ENCODE assay signal across 1 cellular context in genomic region chr2:29042581-29043075, GRCh38.
TF ChIP-seq lines count a peak whose summit lies in the region.

No MANE protein-coding gene starts in this region.

TF ChIP-seq in K562, 482 proteins besides CTCF, POLR2A, EP300 and RAD21 (continued from another document and continues in another):
- TF ChIP-seq, protein P1, sequence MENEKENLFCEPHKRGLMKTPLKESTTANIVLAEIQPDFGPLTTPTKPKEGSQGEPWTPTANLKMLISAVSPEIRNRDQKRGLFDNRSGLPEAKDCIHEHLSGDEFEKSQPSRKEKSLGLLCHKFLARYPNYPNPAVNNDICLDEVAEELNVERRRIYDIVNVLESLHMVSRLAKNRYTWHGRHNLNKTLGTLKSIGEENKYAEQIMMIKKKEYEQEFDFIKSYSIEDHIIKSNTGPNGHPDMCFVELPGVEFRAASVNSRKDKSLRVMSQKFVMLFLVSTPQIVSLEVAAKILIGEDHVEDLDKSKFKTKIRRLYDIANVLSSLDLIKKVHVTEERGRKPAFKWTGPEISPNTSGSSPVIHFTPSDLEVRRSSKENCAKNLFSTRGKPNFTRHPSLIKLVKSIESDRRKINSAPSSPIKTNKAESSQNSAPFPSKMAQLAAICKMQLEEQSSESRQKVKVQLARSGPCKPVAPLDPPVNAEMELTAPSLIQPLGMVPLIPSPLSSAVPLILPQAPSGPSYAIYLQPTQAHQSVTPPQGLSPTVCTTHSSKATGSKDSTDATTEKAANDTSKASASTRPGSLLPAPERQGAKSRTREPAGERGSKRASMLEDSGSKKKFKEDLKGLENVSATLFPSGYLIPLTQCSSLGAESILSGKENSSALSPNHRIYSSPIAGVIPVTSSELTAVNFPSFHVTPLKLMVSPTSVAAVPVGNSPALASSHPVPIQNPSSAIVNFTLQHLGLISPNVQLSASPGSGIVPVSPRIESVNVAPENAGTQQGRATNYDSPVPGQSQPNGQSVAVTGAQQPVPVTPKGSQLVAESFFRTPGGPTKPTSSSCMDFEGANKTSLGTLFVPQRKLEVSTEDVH (IDR thresholded peaks at IDR 0.05; ENCODE audit: low read depth, partially characterized antibody), result no peak
- TF ChIP-seq ZNF175 (CRISPR knock-in tag; IDR thresholded peaks at IDR 0.05; ENCODE audit: low read depth), result peak; percentile 57; the same call in 1 of the 2 replicates
- no peak for TF ChIP-seq FOXO4 (CRISPR knock-in tag; IDR thresholded peaks at IDR 0.05)
- TF ChIP-seq DPF2 (IDR thresholded peaks at IDR 0.05), result 0 out of 2 replicates have a peak, but pooled peaks have one; percentile 30
- TF ChIP-seq STAT5A (IDR thresholded peaks at IDR 0.05; ENCODE audit: borderline replicate concordance, low read length), result no peak
- peak; percentile 75; the same call in 1 of the 2 replicates for TF ChIP-seq CREB3 (tag; conservative IDR thresholded peaks at IDR 0.05; ENCODE audit: low read depth)
- TF ChIP-seq ZNF3 (CRISPR knock-in tag; IDR thresholded peaks at IDR 0.05), result no peak
- TF ChIP-seq ESRRA (IDR thresholded peaks at IDR 0.05; ENCODE audit: borderline replicate concordance, low read depth), result no peak
- TF ChIP-seq ETS1 (conservative IDR thresholded peaks at IDR 0.05; ENCODE audit: control insufficient read depth, low read depth, low read length), result no peak
- 0 out of 2 replicates have a peak, but pooled peaks have one; percentile 39 for TF ChIP-seq ZNF41 (CRISPR knock-in tag; conservative IDR thresholded peaks at IDR 0.05)
- TF ChIP-seq ZNF316 (IDR thresholded peaks at IDR 0.05), result peak; percentile 83
- no peak for TF ChIP-seq CTCFL (IDR thresholded peaks at IDR 0.05; ENCODE audit: borderline replicate concordance, insufficient read depth, low read depth, low read length, poor library complexity, severe bottlenecking)
- peak; percentile 78 for TF ChIP-seq MAFF (IDR thresholded peaks at IDR 0.05; ENCODE audit: low read length)
- no peak for TF ChIP-seq SP2 (IDR thresholded peaks at IDR 0.05; ENCODE audit: extremely low read depth, low read depth, low read length, poor library complexity, severe bottlenecking)
- TF ChIP-seq NFE2 (IDR thresholded peaks at IDR 0.05; ENCODE audit: low read depth), result peak; percentile 90
- no peak for TF ChIP-seq ZNF780A (CRISPR knock-in tag; IDR thresholded peaks at IDR 0.05)
- TF ChIP-seq MEF2D (tag; conservative IDR thresholded peaks at IDR 0.05; ENCODE audit: low read depth), result peak; percentile 49; the same call in 1 of the 2 replicates
- TF ChIP-seq, protein P2, sequence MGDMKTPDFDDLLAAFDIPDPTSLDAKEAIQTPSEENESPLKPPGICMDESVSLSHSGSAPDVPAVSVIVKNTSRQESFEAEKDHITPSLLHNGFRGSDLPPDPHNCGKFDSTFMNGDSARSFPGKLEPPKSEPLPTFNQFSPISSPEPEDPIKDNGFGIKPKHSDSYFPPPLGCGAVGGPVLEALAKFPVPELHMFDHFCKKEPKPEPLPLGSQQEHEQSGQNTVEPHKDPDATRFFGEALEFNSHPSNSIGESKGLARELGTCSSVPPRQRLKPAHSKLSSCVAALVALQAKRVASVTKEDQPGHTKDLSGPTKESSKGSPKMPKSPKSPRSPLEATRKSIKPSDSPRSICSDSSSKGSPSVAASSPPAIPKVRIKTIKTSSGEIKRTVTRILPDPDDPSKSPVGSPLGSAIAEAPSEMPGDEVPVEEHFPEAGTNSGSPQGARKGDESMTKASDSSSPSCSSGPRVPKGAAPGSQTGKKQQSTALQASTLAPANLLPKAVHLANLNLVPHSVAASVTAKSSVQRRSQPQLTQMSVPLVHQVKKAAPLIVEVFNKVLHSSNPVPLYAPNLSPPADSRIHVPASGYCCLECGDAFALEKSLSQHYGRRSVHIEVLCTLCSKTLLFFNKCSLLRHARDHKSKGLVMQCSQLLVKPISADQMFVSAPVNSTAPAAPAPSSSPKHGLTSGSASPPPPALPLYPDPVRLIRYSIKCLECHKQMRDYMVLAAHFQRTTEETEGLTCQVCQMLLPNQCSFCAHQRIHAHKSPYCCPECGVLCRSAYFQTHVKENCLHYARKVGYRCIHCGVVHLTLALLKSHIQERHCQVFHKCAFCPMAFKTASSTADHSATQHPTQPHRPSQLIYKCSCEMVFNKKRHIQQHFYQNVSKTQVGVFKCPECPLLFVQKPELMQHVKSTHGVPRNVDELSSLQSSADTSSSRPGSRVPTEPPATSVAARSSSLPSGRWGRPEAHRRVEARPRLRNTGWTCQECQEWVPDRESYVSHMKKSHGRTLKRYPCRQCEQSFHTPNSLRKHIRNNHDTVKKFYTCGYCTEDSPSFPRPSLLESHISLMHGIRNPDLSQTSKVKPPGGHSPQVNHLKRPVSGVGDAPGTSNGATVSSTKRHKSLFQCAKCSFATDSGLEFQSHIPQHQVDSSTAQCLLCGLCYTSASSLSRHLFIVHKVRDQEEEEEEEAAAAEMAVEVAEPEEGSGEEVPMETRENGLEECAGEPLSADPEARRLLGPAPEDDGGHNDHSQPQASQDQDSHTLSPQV (IDR thresholded peaks at IDR 0.05), result peak; percentile 93
- 0 out of 2 replicates have a peak, but pooled peaks have one; percentile 39 for TF ChIP-seq PTTG1 (tag; IDR thresholded peaks at IDR 0.05; ENCODE audit: low read depth)
- TF ChIP-seq, protein P3, sequence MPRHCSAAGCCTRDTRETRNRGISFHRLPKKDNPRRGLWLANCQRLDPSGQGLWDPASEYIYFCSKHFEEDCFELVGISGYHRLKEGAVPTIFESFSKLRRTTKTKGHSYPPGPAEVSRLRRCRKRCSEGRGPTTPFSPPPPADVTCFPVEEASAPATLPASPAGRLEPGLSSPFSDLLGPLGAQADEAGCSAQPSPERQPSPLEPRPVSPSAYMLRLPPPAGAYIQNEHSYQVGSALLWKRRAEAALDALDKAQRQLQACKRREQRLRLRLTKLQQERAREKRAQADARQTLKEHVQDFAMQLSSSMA (CRISPR knock-in tag; IDR thresholded peaks at IDR 0.05), result no peak
- TF ChIP-seq TEAD1 (CRISPR knock-in tag; IDR thresholded peaks at IDR 0.05), result 0 out of 4 replicates have a peak, but pooled peaks of 1 of the 2 experiments have one; percentile 66
- TF ChIP-seq SMC3 (conservative IDR thresholded peaks at IDR 0.05; ENCODE audit: insufficient read depth, low read depth, low read length), result no peak
- no peak for TF ChIP-seq ZKSCAN3 (CRISPR knock-in tag; IDR thresholded peaks at IDR 0.05)
- TF ChIP-seq MED1 (CRISPR knock-in tag; IDR thresholded peaks at IDR 0.05; ENCODE audit: borderline replicate concordance), result no peak
- TF ChIP-seq NR4A1 (CRISPR knock-in tag; IDR thresholded peaks at IDR 0.05), result no peak
- peak; percentile 96 for TF ChIP-seq NR4A1 (tag; IDR thresholded peaks at IDR 0.05)
- peak; percentile 74; the same call in 1 of the 2 replicates for TF ChIP-seq MAFK (IDR thresholded peaks at IDR 0.05; ENCODE audit: low read length)
- TF ChIP-seq ZBTB11 (CRISPR knock-in tag; IDR thresholded peaks at IDR 0.05), result 0 out of 6 replicates have a peak, but pooled peaks of 1 of the 3 experiments have one; percentile 30
- peak; percentile 70; the same call in 1 of the 2 replicates for TF ChIP-seq KLF13 (tag; IDR thresholded peaks at IDR 0.05; ENCODE audit: borderline replicate concordance, low read depth)
- TF ChIP-seq, protein P4, sequence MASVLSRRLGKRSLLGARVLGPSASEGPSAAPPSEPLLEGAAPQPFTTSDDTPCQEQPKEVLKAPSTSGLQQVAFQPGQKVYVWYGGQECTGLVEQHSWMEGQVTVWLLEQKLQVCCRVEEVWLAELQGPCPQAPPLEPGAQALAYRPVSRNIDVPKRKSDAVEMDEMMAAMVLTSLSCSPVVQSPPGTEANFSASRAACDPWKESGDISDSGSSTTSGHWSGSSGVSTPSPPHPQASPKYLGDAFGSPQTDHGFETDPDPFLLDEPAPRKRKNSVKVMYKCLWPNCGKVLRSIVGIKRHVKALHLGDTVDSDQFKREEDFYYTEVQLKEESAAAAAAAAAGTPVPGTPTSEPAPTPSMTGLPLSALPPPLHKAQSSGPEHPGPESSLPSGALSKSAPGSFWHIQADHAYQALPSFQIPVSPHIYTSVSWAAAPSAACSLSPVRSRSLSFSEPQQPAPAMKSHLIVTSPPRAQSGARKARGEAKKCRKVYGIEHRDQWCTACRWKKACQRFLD (CRISPR knock-in tag; IDR thresholded peaks at IDR 0.05), result 0 out of 2 replicates have a peak, but pooled peaks have one; percentile 52
- TF ChIP-seq HDAC8 (tag; IDR thresholded peaks at IDR 0.05), result 0 out of 2 replicates have a peak, but pooled peaks have one; percentile 63
- no peak for TF ChIP-seq TAF15 (IDR thresholded peaks at IDR 0.05; ENCODE audit: low read depth, low read length)
- TF ChIP-seq PTRF (tag; IDR thresholded peaks at IDR 0.05), result peak; percentile 63
- TF ChIP-seq SMAD3 (CRISPR knock-in tag; conservative IDR thresholded peaks at IDR 0.05), result peak; percentile 76; the same call in 1 of the 2 replicates
- peak; percentile 83 for TF ChIP-seq IRF9 (tag; IDR thresholded peaks at IDR 0.05)
